Comparison of ENCODE assay signal across 8 cellular contexts in genomic region chr20:25013478-25014380, GRCh38.
"Had no signal": no experiment of that assay in that cellular context is flagged by ENCODE, and none has a peak within 500 bp of the region (broad histone marks: within the 10 kb centered on the region; RNA-seq: fewer than 3 reads in every experiment).

No MANE protein-coding gene starts in this region.

- H3K4me1 ChIP-seq: tibial nerve had no signal

- DNase-seq: activated CD4-positive, CD25-positive, alpha-beta regulatory T cell treated with anti-CD3 and anti-CD28 coated beads, Interleukin-2, amount 50 U/mL, for 72 hours; activated naive CD4-positive, alpha-beta T cell treated with Interleukin-2 at 50 U/mL for 16 hours; stimulated activated CD4-positive, alpha-beta T cell treated with anti-CD3 and anti-CD28 coated beads, Interleukin-12 subunit alpha, Interleukin-12 subunit beta, amount 100 ng/mL, for 4 hours had no signal

- H3K27ac ChIP-seq: SK-N-MC, tibial nerve had no signal

- H3K4me3 Mint-ChIP-seq: nephron; stimulated activated effector memory CD8-positive, alpha-beta T cell treated with anti-CD3 and anti-CD28 coated beads, Interleukin-12 subunit alpha, Interleukin-12 subunit beta, amount 100 ng/mL, for 72 hours had no signal

- H3K27me3 ChIP-seq: dorsolateral prefrontal cortex, tibial nerve had no signal

- H3K4me1 Mint-ChIP-seq: nephron; stimulated activated effector memory CD8-positive, alpha-beta T cell treated with anti-CD3 and anti-CD28 coated beads, Interleukin-12 subunit alpha, Interleukin-12 subunit beta, amount 100 ng/mL, for 72 hours had no signal

- H3K9me3 ChIP-seq: tibial nerve had no signal

- H3K4me3 ChIP-seq: dorsolateral prefrontal cortex, SK-N-MC, tibial nerve had no signal

- ATAC-seq: stimulated activated effector memory CD8-positive, alpha-beta T cell treated with anti-CD3 and anti-CD28 coated beads, Interleukin-12 subunit alpha, Interleukin-12 subunit beta, amount 100 ng/mL, for 72 hours had no signal

- H3K9me3 Mint-ChIP-seq: nephron; stimulated activated effector memory CD8-positive, alpha-beta T cell treated with anti-CD3 and anti-CD28 coated beads, Interleukin-12 subunit alpha, Interleukin-12 subunit beta, amount 100 ng/mL, for 72 hours had no signal

- H3K27ac Mint-ChIP-seq: nephron; stimulated activated effector memory CD8-positive, alpha-beta T cell treated with anti-CD3 and anti-CD28 coated beads, Interleukin-12 subunit alpha, Interleukin-12 subunit beta, amount 100 ng/mL, for 72 hours had no signal
